ENCODE assay signal across 19 cellular contexts in the genomic region with DNA sequence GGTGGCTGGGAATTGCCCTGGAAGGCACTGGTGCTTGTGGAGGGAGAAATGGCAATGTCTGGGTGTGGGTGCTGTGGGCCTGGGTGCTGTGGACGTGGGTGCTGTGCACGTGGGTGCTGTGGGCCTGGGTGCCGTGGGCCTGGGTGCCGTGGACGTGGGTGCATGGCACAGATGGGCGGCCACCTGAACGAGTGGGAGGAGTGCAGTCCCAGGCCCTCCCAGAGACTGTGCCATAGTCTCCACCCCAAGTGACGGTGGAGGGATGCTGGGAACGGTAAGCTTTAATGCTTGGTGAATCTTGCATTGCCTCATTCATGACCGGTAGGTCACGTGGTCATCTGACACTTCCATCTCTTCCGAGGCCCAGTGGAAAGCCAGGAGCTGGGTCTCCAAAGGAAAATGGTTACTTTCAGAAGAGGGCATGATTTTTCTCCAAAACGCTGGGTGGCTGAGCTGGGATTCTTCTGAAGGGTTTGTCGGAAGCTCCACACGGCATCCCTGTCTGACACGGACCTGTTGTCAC. TPM values are rescaled to one million over a fixed set of nuclear protein-coding genes. Genes with fewer than 3 reads are reported as not detected.
DNase-seq lines count a peak whose midpoint lies in the region; ATAC-seq, FAIRE-seq and TF ChIP-seq lines count a peak whose summit lies in the region.
"Had no signal": no experiment of that assay in that cellular context is flagged by ENCODE, and none has a peak within 500 bp of the region (broad histone marks: within the 10 kb centered on the region; RNA-seq: fewer than 3 reads in every experiment).

No MANE protein-coding gene starts in this region.

- peaks cover 7% of the 10 kb centered on the region for H3K9me3 Mint-ChIP-seq in chondrocyte (ENCODE audit: low read depth)

- H3K27me3 Mint-ChIP-seq in chondrocyte (ENCODE audit: low read depth) = peaks cover 38% of the 10 kb centered on the region

- no peak overlapping the region for H3K9ac ChIP-seq in HepG2 (ENCODE audit: insufficient read depth, low read depth, low read length)

- 22% methylated on average over 10 of the region's 16 CpGs for WGBS in HepG2 (ENCODE audit: low lambda C conversion rate)
- no CpG with 5 or more reads among the region's 16 CpGs for WGBS in right lobe of liver (ENCODE audit: insufficient coverage, low coverage, low lambda C conversion rate, missing lambda C conversion rate)

- peaks cover 1% of the 10 kb centered on the region for H3K36me3 Mint-ChIP-seq in chondrocyte (ENCODE audit: low read depth)
- H3K36me3 Mint-ChIP-seq: CD4-positive, alpha-beta memory T cell had no signal

- H3K4me1 ChIP-seq in HepG2 (ENCODE audit: insufficient read depth, low read length) = peaks cover 13% of the 10 kb centered on the region; the same call in 1 of the 2 replicates
- no peaks in the 10 kb centered on the region for H3K4me1 ChIP-seq in right lobe of liver
- no peaks in the 10 kb centered on the region for H3K4me1 ChIP-seq in upper lobe of right lung

- no peak for DNase-seq in HepG2 (ENCODE audit: low spot score)
- DNase-seq in right lobe of liver = no peak
- peak; percentile 26 for DNase-seq in H7
- DNase-seq in chondrocyte (ENCODE audit: low spot score) = peak; percentile 59
- no peak for DNase-seq in upper lobe of right lung
- DNase-seq in germinal center (ENCODE audit: low spot score) = no peak
- no peak for DNase-seq in DMS53 (lab: John Stamatoyannopoulos, UW)
- DNase-seq: AML-193; CD4-positive, alpha-beta memory T cell; DND-41; EL had no signal

- in situ Hi-C loops in HepG2 (cut with HindIII; ENCODE audit: extremely low pct_ligation_motif_present, low pct_unique_long_range_greater_than_20kb) = no loop called here

- CTCF ChIA-PET in HepG2 (lab: Yijun Ruan, JAX; ENCODE audit: low intra/inter-chr PET ratio, low total read pairs) = no interaction called here

- no peaks in the 10 kb centered on the region for H3K79me2 ChIP-seq in HepG2 (ENCODE audit: insufficient read depth, low read length)

- TF ChIP-seq EP300 in HepG2 (IDR thresholded peaks at IDR 0.05; ENCODE audit: low read depth in 2 of 2, low read length in 2 of 2) (no peak), HepG2 (CRISPR knock-in tag; IDR thresholded peaks at IDR 0.05; ENCODE audit: borderline replicate concordance) (no peak)

- POLR2A ChIA-PET in HepG2 (lab: Yijun Ruan, JAX) = no interaction called here

- no peak overlapping the region for H3K4me2 ChIP-seq in HepG2 (ENCODE audit: low read depth, low read length)
- H3K4me2 ChIP-seq: GM23338 had no signal

- TF ChIP-seq CTCF in HepG2 (CRISPR knock-in tag; IDR thresholded peaks at IDR 0.05) (no peak), right lobe of liver (IDR thresholded peaks at IDR 0.05) (no peak), chondrocyte (IDR thresholded peaks at IDR 0.05) (no peak), upper lobe of right lung (IDR thresholded peaks at IDR 0.05) (no peak)

- peaks cover 0 to 65% of the 10 kb centered on the region in 2 experiments; a peak in 4 of 5 replicates for H3K27me3 ChIP-seq in HepG2 (ENCODE audit: control insufficient read depth in 1 of 2, insufficient read depth in 2 of 2, low read length in 2 of 2)
- no peaks in the 10 kb centered on the region for H3K27me3 ChIP-seq in right lobe of liver
- H3K27me3 ChIP-seq in H7 (ENCODE audit: control insufficient read depth, insufficient read depth, low read length) = no peaks in the 10 kb centered on the region
- H3K27me3 ChIP-seq in upper lobe of right lung = no peaks in the 10 kb centered on the region

- no peak overlapping the region for H2AFZ ChIP-seq in HepG2 (ENCODE audit: low read length)
- H2AFZ ChIP-seq: GM23338 had no signal

- no TSS peak for BruUV-seq in HepG2 (replicated peaks; lab: Mats Ljungman, UMichigan)

- TF ChIP-seq RAD21 in HepG2 (CRISPR knock-in tag; IDR thresholded peaks at IDR 0.05) = no peak

- H3K36me3 ChIP-seq in HepG2 (replicated peaks in 1 of 2; ENCODE audit: control insufficient read depth in 1 of 2, insufficient read depth in 2 of 2, low read length in 2 of 2) (no peaks in the 10 kb centered on the region), right lobe of liver (no peaks in the 10 kb centered on the region), H7 (replicated peaks; ENCODE audit: control insufficient read depth, insufficient read depth, low read length) (no peaks in the 10 kb centered on the region), upper lobe of right lung (no peaks in the 10 kb centered on the region)

- H3K27ac ChIP-seq in HepG2 (ENCODE audit: extremely low read length, insufficient read depth, low read length) (no peak overlapping the region), right lobe of liver (no peak overlapping the region), upper lobe of right lung (no peak overlapping the region)
- H3K27ac ChIP-seq: C4-2B had no signal

- H3K27ac Mint-ChIP-seq in chondrocyte (ENCODE audit: unreplicated experiment) = no peak overlapping the region
- H3K27ac Mint-ChIP-seq: GM23338 had no signal

- intact Hi-C loops in HepG2 (cut with micrococcal nuclease; ENCODE audit: unreplicated experiment) = no loop called here
- intact Hi-C loops in right lobe of liver (cut with DNase I) = no loop called here
- intact Hi-C loops in upper lobe of right lung (cut with DNase I) = no loop called here

- TF ChIP-seq POLR2A in HepG2 (IDR thresholded peaks at IDR 0.05; ENCODE audit: insufficient read depth in 1 of 2, low read depth in 2 of 2, low read length in 2 of 2) (no peak), right lobe of liver (IDR thresholded peaks at IDR 0.05) (no peak)

- H3K4me3 Mint-ChIP-seq in chondrocyte (ENCODE audit: unreplicated experiment) = no peak overlapping the region
- H3K4me3 Mint-ChIP-seq: GM23338 had no signal

- no peaks in the 10 kb centered on the region for H3K4me1 Mint-ChIP-seq in chondrocyte (ENCODE audit: low read depth)
- H3K4me1 Mint-ChIP-seq: CD4-positive, alpha-beta memory T cell; GM23338 had no signal

- no peak for FAIRE-seq in HepG2 (lab: Jason Lieb, UNC)
- FAIRE-seq: A204.1, GM12878, GM19239, H54 had no signal

- H3K9me3 ChIP-seq in HepG2 (ENCODE audit: low read length) (peaks cover 4% of the 10 kb centered on the region; the same call in 1 of the 2 replicates), right lobe of liver (no peaks in the 10 kb centered on the region), upper lobe of right lung (no peaks in the 10 kb centered on the region)

- no peaks in the 10 kb centered on the region for H4K20me1 ChIP-seq in HepG2 (ENCODE audit: insufficient read depth, low read length)

- H3K4me3 ChIP-seq in HepG2 (replicated peaks in 1 of 3; ENCODE audit: insufficient read depth in 1 of 3, low read depth in 2 of 3, low read length in 3 of 3) (no peak overlapping the region), right lobe of liver (no peak overlapping the region), H7 (ENCODE audit: insufficient read depth, low read depth, low read length) (no peak overlapping the region), upper lobe of right lung (no peak overlapping the region)
- H3K4me3 ChIP-seq: GM12878, GM23338 had no signal

- ATAC-seq in HepG2 (no peak), right lobe of liver (no peak), upper lobe of right lung (peak; percentile 7), GM21825 (IDR thresholded peaks at IDR 0.05; ENCODE audit: unreplicated experiment) (no peak)
- ATAC-seq: GM12878, GM23338, HCT116 had no signal

RNA-seq across cellular contexts. Expression of a gene that starts 28.8 kb away (rescaled TPM):
- total RNA-seq in HepG2 (2016; rRNA removed; fragmentation: Illumina TruSeq; extraction: Trizol) (0.84 and 1.1 TPM in 2 replicates), right lobe of liver (under 1 TPM in 2 of 6 experiments, not detected in 4; 0.12 to 0.49 TPM), chondrocyte (1.8 to 6.9 TPM (median 6.0 TPM) in 3 replicates), upper lobe of right lung (0.26 TPM)
- total RNA-seq in HepG2 (2016; cell fraction: cytosol; rRNA removed; fragmentation: Illumina TruSeq; extraction: Trizol; ENCODE audit: low read depth) = 0.35 and 0.40 TPM in 2 replicates
- total RNA-seq in HepG2 (2016; cell fraction: insoluble cytoplasmic fraction; rRNA removed; fragmentation: Illumina TruSeq; extraction: Trizol) = 0.19 and 0.93 TPM in 2 replicates
- 1.1 and 1.3 TPM in 2 replicates for total RNA-seq in HepG2 (2016; cell fraction: membrane; rRNA removed; fragmentation: Illumina TruSeq; extraction: Trizol)
- 1.3 and 1.7 TPM in 2 replicates for total RNA-seq in HepG2 (2016; cell fraction: nucleus; rRNA removed; fragmentation: Illumina TruSeq; extraction: Trizol)
- polyA plus RNA-seq in HepG2 (2011; rRNA removed) = 0.74 and 2.3 TPM in 2 replicates
- polyA plus RNA-seq in HepG2 (2011; cell fraction: cytosol; rRNA removed) = 0.62 and 0.65 TPM in 2 replicates
- polyA plus RNA-seq in HepG2 (2011; cell fraction: nucleus; rRNA removed) = 7.2 and 9.9 TPM in 2 replicates
- 0.54 and 1.4 TPM in 2 replicates for polyA plus RNA-seq in HepG2 (2012)
- polyA plus RNA-seq in HepG2 (2016; cell fraction: cytosol; fragmentation: Illumina TruSeq; extraction: Trizol; ENCODE audit: low read depth) = 0.18 and 0.59 TPM in 2 replicates
- polyA plus RNA-seq in HepG2 (2016; cell fraction: insoluble cytoplasmic fraction; fragmentation: Illumina TruSeq; extraction: Trizol; ENCODE audit: low read depth) = 0.59 and 0.72 TPM in 2 replicates
- 0.64 and 0.85 TPM in 2 replicates for polyA plus RNA-seq in HepG2 (2016; cell fraction: membrane; fragmentation: Illumina TruSeq; extraction: Trizol; ENCODE audit: low read depth)
- polyA plus RNA-seq in HepG2 (2016; cell fraction: nucleus; fragmentation: Illumina TruSeq; extraction: Trizol; ENCODE audit: insufficient read depth, low read depth) = 1.8 and 3.3 TPM in 2 replicates
- polyA minus RNA-seq in HepG2 (2011; rRNA and poly(A)+ RNA removed; ENCODE audit: low replicate concordance) = 0.62 and 1.2 TPM in 2 replicates
- polyA minus RNA-seq in HepG2 (2011; cell fraction: cytosol; rRNA and poly(A)+ RNA removed) = 0.88 and 1.3 TPM in 2 replicates
- 0.90 and 3.0 TPM in 2 replicates for polyA minus RNA-seq in HepG2 (2011; cell fraction: nucleus; rRNA and poly(A)+ RNA removed)
- 22.2 and 23.6 TPM in 2 replicates for total RNA-seq in H7 (2014; rRNA removed; shearing (Covaris generic))
- polyA plus RNA-seq: GM12878 had no signal

RNA-seq across cellular contexts. Expression of a gene that starts 51.5 kb away (rescaled TPM):
- total RNA-seq in HepG2 (2016; rRNA removed; fragmentation: Illumina TruSeq; extraction: Trizol) (19.4 and 25.9 TPM in 2 replicates), right lobe of liver (100 to 1,000 TPM in 1 of 6 experiments, 10 to 100 TPM in 5; 68.3 to 103 (median 88.0) TPM), chondrocyte (54.9 to 60.9 TPM (median 58.4 TPM) in 3 replicates), upper lobe of right lung (71.1 TPM)
- total RNA-seq in HepG2 (2016; cell fraction: cytosol; rRNA removed; fragmentation: Illumina TruSeq; extraction: Trizol; ENCODE audit: low read depth) = 21.8 and 24.1 TPM in 2 replicates
- total RNA-seq in HepG2 (2016; cell fraction: insoluble cytoplasmic fraction; rRNA removed; fragmentation: Illumina TruSeq; extraction: Trizol) = 18.0 and 24.4 TPM in 2 replicates
- total RNA-seq in HepG2 (2016; cell fraction: membrane; rRNA removed; fragmentation: Illumina TruSeq; extraction: Trizol) = 16.0 and 17.9 TPM in 2 replicates
- 11.3 and 14.6 TPM in 2 replicates for total RNA-seq in HepG2 (2016; cell fraction: nucleus; rRNA removed; fragmentation: Illumina TruSeq; extraction: Trizol)
- 44.2 and 47.5 TPM in 2 replicates for polyA plus RNA-seq in HepG2 (2011; rRNA removed)
- polyA plus RNA-seq in HepG2 (2011; cell fraction: cytosol; rRNA removed) = 27.1 and 38.7 TPM in 2 replicates
- polyA plus RNA-seq in HepG2 (2011; cell fraction: nucleus; rRNA removed) = 59.6 and 61.9 TPM in 2 replicates
- polyA plus RNA-seq in HepG2 (2012) = 31.4 and 32.5 TPM in 2 replicates
- 23.1 and 26.1 TPM in 2 replicates for polyA plus RNA-seq in HepG2 (2016; cell fraction: cytosol; fragmentation: Illumina TruSeq; extraction: Trizol; ENCODE audit: low read depth)
- polyA plus RNA-seq in HepG2 (2016; cell fraction: insoluble cytoplasmic fraction; fragmentation: Illumina TruSeq; extraction: Trizol; ENCODE audit: low read depth) = 40.7 and 53.4 TPM in 2 replicates
- polyA plus RNA-seq in HepG2 (2016; cell fraction: membrane; fragmentation: Illumina TruSeq; extraction: Trizol; ENCODE audit: low read depth) = 25.9 and 29.3 TPM in 2 replicates
- 27.5 and 35.7 TPM in 2 replicates for polyA plus RNA-seq in HepG2 (2016; cell fraction: nucleus; fragmentation: Illumina TruSeq; extraction: Trizol; ENCODE audit: insufficient read depth, low read depth)
- 19.2 and 101 TPM in 2 replicates for polyA minus RNA-seq in HepG2 (2011; rRNA and poly(A)+ RNA removed; ENCODE audit: low replicate concordance)
- polyA minus RNA-seq in HepG2 (2011; cell fraction: cytosol; rRNA and poly(A)+ RNA removed) = 14.2 and 15.4 TPM in 2 replicates
- 17.4 and 24.5 TPM in 2 replicates for polyA minus RNA-seq in HepG2 (2011; cell fraction: nucleus; rRNA and poly(A)+ RNA removed)
- total RNA-seq in H7 (2014; rRNA removed; shearing (Covaris generic)) = 11.2 and 11.8 TPM in 2 replicates

Comparison
In these comparisons a context has a peak if more than half of its experiments do, and no peak if none do; other contexts are left out.
1. DNase-seq: peak in H7 (single experiment) and chondrocyte (single experiment); none in HepG2 (single experiment), right lobe of liver (0 of 3), upper lobe of right lung (single experiment), germinal center (single experiment) and DMS53 (single experiment).